ENCODE assay signal across 1 cellular context in genomic region chr5:175534070-175534932, GRCh38.
A peak's percentile ranks its signal among the peaks of the same experiment; 100 is the strongest.
TF ChIP-seq lines count a peak whose summit lies in the region.

No MANE protein-coding gene starts in this region.

TF ChIP-seq in K562, 482 proteins besides CTCF, POLR2A, EP300 and RAD21 (continued from another document and continues in another):
- TF ChIP-seq TFAP4 (CRISPR knock-in tag; IDR thresholded peaks at IDR 0.05; ENCODE audit: borderline replicate concordance) (peak; percentile 66; the same call in 1 of the 2 replicates), NR1H2 (CRISPR knock-in tag; IDR thresholded peaks at IDR 0.05) (0 out of 2 replicates have a peak, but pooled peaks have one; percentile 56), E2F6 (IDR thresholded peaks at IDR 0.05; ENCODE audit: borderline replicate concordance in 1 of 2, extremely low read depth in 1 of 2, insufficient read depth in 1 of 2, insufficient read length in 1 of 2, low read depth in 1 of 2, low read length in 1 of 2, poor library complexity in 1 of 2, severe bottlenecking in 1 of 2) (peak in 1 of 2 experiments; percentile 66), KLF16 (IDR thresholded peaks at IDR 0.05) (peak; percentile 52; the same call in 1 of the 2 replicates), ETV5 (CRISPR knock-in tag; IDR thresholded peaks at IDR 0.05; ENCODE audit: low read depth) (0 out of 2 replicates have a peak, but pooled peaks have one; percentile 35), CTBP1 (IDR thresholded peaks at IDR 0.05; ENCODE audit: borderline replicate concordance) (peak; percentile 67; the same call in 1 of the 2 replicates), MLLT1 (IDR thresholded peaks at IDR 0.05) (peak in 1 of 2 experiments; percentile 68; a peak in 1 of 4 replicates), FOSL1 (tag; conservative IDR thresholded peaks at IDR 0.05) (0 out of 2 replicates have a peak, but pooled peaks have one; percentile 20), CCNT2 (IDR thresholded peaks at IDR 0.05; ENCODE audit: borderline replicate concordance, extremely low read depth, insufficient read length, low read depth, low read length) (peak; percentile 50), UBTF (IDR thresholded peaks at IDR 0.05; ENCODE audit: borderline replicate concordance in 1 of 2, low read depth in 2 of 2, low read length in 2 of 2) (0 out of 4 replicates have a peak, but pooled peaks of 1 of the 2 experiments have one; percentile 55), CXXC5 (CRISPR knock-in tag; IDR thresholded peaks at IDR 0.05) (peak; percentile 45; the same call in 1 of the 2 replicates), SMC3 (conservative IDR thresholded peaks at IDR 0.05; ENCODE audit: insufficient read depth, low read depth, low read length) (peak; percentile 98), ZNF444 (CRISPR knock-in tag; IDR thresholded peaks at IDR 0.05) (no peak), BHLHE40 (IDR thresholded peaks at IDR 0.05; ENCODE audit: low read length) (peak; percentile 66), MYNN (IDR thresholded peaks at IDR 0.05) (peak; percentile 36; the same call in 1 of the 2 replicates), MYNN (CRISPR knock-in tag; IDR thresholded peaks at IDR 0.05) (no peak), JUND (IDR thresholded peaks at IDR 0.05; ENCODE audit: borderline replicate concordance, low read depth, low read length) (0 out of 2 replicates have a peak, but pooled peaks have one; percentile 34), JUND (tag; IDR thresholded peaks at IDR 0.05; ENCODE audit: borderline replicate concordance, low read depth, low read length) (no peak; the same call in 2 of the 3 replicates), ZNF263 (CRISPR knock-in tag; IDR thresholded peaks at IDR 0.05; ENCODE audit: borderline replicate concordance) (peak; percentile 21; the same call in 1 of the 2 replicates), ZBTB17 (CRISPR knock-in tag; IDR thresholded peaks at IDR 0.05) (no peak), XRCC5 (IDR thresholded peaks at IDR 0.05; ENCODE audit: low read depth, low read length) (peak; percentile 61; the same call in 1 of the 2 replicates), KAT2B (IDR thresholded peaks at IDR 0.05; ENCODE audit: low read depth, low read length) (no peak), JUN (IDR thresholded peaks at IDR 0.05; ENCODE audit: borderline replicate concordance, low read depth, low read length) (peak; percentile 49; the same call in 1 of the 2 replicates), JUN (CRISPR knock-in tag; IDR thresholded peaks at IDR 0.05; ENCODE audit: borderline replicate concordance) (no peak), RB1 (IDR thresholded peaks at IDR 0.05; ENCODE audit: low read depth) (peak; percentile 90; the same call in 1 of the 2 replicates), ETV1 (tag; conservative IDR thresholded peaks at IDR 0.05; ENCODE audit: low read depth) (peak; percentile 65), CREB1 (IDR thresholded peaks at IDR 0.05) (no peak; the same call in 1 of the 2 replicates), CREB1 (CRISPR knock-in tag; IDR thresholded peaks at IDR 0.05) (0 out of 2 replicates have a peak, but pooled peaks have one; percentile 38), ZNF24 (IDR thresholded peaks at IDR 0.05) (peak; percentile 21; the same call in 1 of the 2 replicates), OTX1 (CRISPR knock-in tag; IDR thresholded peaks at IDR 0.05) (no peak), WHSC1 (IDR thresholded peaks at IDR 0.05; ENCODE audit: low read length) (no peak), HMGN3 (IDR thresholded peaks at IDR 0.05; ENCODE audit: borderline replicate concordance, extremely low read depth, insufficient read length, low read depth, low read length) (peak; percentile 51)
- TF ChIP-seq, protein P1, sequence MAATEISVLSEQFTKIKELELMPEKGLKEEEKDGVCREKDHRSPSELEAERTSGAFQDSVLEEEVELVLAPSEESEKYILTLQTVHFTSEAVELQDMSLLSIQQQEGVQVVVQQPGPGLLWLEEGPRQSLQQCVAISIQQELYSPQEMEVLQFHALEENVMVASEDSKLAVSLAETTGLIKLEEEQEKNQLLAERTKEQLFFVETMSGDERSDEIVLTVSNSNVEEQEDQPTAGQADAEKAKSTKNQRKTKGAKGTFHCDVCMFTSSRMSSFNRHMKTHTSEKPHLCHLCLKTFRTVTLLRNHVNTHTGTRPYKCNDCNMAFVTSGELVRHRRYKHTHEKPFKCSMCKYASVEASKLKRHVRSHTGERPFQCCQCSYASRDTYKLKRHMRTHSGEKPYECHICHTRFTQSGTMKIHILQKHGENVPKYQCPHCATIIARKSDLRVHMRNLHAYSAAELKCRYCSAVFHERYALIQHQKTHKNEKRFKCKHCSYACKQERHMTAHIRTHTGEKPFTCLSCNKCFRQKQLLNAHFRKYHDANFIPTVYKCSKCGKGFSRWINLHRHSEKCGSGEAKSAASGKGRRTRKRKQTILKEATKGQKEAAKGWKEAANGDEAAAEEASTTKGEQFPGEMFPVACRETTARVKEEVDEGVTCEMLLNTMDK (IDR thresholded peaks at IDR 0.05; ENCODE audit: borderline replicate concordance, insufficient read depth, low read depth, low read length, poor library complexity, severe bottlenecking) = peak; percentile 34
- TF ChIP-seq, protein P2, sequence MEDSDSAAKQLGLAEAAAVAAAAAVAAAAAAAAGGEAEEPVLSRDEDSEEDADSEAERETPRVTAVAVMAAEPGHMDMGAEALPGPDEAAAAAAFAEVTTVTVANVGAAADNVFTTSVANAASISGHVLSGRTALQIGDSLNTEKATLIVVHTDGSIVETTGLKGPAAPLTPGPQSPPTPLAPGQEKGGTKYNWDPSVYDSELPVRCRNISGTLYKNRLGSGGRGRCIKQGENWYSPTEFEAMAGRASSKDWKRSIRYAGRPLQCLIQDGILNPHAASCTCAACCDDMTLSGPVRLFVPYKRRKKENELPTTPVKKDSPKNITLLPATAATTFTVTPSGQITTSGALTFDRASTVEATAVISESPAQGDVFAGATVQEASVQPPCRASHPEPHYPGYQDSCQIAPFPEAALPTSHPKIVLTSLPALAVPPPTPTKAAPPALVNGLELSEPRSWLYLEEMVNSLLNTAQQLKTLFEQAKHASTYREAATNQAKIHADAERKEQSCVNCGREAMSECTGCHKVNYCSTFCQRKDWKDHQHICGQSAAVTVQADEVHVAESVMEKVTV (CRISPR knock-in tag; IDR thresholded peaks at IDR 0.05) = peak; percentile 98
- TF ChIP-seq, protein P3, sequence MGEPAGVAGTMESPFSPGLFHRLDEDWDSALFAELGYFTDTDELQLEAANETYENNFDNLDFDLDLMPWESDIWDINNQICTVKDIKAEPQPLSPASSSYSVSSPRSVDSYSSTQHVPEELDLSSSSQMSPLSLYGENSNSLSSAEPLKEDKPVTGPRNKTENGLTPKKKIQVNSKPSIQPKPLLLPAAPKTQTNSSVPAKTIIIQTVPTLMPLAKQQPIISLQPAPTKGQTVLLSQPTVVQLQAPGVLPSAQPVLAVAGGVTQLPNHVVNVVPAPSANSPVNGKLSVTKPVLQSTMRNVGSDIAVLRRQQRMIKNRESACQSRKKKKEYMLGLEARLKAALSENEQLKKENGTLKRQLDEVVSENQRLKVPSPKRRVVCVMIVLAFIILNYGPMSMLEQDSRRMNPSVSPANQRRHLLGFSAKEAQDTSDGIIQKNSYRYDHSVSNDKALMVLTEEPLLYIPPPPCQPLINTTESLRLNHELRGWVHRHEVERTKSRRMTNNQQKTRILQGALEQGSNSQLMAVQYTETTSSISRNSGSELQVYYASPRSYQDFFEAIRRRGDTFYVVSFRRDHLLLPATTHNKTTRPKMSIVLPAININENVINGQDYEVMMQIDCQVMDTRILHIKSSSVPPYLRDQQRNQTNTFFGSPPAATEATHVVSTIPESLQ (CRISPR knock-in tag; IDR thresholded peaks at IDR 0.05) = peak; percentile 47; the same call in 1 of the 2 replicates
- TF ChIP-seq, protein P4, sequence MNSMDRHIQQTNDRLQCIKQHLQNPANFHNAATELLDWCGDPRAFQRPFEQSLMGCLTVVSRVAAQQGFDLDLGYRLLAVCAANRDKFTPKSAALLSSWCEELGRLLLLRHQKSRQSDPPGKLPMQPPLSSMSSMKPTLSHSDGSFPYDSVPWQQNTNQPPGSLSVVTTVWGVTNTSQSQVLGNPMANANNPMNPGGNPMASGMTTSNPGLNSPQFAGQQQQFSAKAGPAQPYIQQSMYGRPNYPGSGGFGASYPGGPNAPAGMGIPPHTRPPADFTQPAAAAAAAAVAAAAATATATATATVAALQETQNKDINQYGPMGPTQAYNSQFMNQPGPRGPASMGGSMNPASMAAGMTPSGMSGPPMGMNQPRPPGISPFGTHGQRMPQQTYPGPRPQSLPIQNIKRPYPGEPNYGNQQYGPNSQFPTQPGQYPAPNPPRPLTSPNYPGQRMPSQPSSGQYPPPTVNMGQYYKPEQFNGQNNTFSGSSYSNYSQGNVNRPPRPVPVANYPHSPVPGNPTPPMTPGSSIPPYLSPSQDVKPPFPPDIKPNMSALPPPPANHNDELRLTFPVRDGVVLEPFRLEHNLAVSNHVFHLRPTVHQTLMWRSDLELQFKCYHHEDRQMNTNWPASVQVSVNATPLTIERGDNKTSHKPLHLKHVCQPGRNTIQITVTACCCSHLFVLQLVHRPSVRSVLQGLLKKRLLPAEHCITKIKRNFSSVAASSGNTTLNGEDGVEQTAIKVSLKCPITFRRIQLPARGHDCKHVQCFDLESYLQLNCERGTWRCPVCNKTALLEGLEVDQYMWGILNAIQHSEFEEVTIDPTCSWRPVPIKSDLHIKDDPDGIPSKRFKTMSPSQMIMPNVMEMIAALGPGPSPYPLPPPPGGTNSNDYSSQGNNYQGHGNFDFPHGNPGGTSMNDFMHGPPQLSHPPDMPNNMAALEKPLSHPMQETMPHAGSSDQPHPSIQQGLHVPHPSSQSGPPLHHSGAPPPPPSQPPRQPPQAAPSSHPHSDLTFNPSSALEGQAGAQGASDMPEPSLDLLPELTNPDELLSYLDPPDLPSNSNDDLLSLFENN (IDR thresholded peaks at IDR 0.05; ENCODE audit: low read depth in 2 of 2, low read length in 2 of 2) = 0 out of 4 replicates have a peak, but pooled peaks of 1 of the 2 experiments have one; percentile 40
- TF ChIP-seq, protein P5, sequence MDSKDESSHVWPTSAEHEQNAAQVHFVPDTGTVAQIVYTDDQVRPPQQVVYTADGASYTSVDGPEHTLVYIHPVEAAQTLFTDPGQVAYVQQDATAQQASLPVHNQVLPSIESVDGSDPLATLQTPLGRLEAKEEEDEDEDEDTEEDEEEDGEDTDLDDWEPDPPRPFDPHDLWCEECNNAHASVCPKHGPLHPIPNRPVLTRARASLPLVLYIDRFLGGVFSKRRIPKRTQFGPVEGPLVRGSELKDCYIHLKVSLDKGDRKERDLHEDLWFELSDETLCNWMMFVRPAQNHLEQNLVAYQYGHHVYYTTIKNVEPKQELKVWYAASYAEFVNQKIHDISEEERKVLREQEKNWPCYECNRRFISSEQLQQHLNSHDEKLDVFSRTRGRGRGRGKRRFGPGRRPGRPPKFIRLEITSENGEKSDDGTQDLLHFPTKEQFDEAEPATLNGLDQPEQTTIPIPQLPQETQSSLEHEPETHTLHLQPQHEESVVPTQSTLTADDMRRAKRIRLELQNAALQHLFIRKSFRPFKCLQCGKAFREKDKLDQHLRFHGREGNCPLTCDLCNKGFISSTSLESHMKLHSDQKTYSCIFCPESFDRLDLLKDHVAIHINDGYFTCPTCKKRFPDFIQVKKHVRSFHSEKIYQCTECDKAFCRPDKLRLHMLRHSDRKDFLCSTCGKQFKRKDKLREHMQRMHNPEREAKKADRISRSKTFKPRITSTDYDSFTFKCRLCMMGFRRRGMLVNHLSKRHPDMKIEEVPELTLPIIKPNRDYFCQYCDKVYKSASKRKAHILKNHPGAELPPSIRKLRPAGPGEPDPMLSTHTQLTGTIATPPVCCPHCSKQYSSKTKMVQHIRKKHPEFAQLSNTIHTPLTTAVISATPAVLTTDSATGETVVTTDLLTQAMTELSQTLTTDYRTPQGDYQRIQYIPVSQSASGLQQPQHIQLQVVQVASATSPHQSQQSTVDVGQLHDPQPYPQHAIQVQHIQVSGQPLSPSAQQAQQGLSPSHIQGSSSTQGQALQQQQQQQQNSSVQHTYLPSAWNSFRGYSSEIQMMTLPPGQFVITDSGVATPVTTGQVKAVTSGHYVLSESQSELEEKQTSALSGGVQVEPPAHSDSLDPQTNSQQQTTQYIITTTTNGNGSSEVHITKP (IDR thresholded peaks at IDR 0.05; ENCODE audit: partially characterized antibody) = peak; percentile 26
